ENCODE assay signal across 25 cellular contexts in genomic region chr21:43988506-43989230, GRCh38. TPM values are rescaled to one million over a fixed set of nuclear protein-coding genes. Genes with fewer than 3 reads are reported as not detected.
A peak's percentile ranks its signal among the peaks of the same experiment; 100 is the strongest.
DNase-seq lines count a peak whose midpoint lies in the region; ATAC-seq, FAIRE-seq and TF ChIP-seq lines count a peak whose summit lies in the region.
"Had no signal": no experiment of that assay in that cellular context is flagged by ENCODE, and none has a peak within 500 bp of the region (broad histone marks: within the 10 kb centered on the region; RNA-seq: fewer than 3 reads in every experiment).

No MANE protein-coding gene starts in this region.

- no peak for TF ChIP-seq RAD21 in K562 (CRISPR knock-in tag; conservative IDR thresholded peaks at IDR 0.05 in 1 of 2, IDR thresholded peaks at IDR 0.05 in 1 of 2)

- in situ Hi-C loops in K562 (cut with MboI), result no loop called here

- CTCF ChIA-PET in K562 (lab: Yijun Ruan, JAX; ENCODE audit: low intra/inter-chr PET ratio), result no interaction called here

- FAIRE-seq in GM12892 (lab: Jason Lieb, UNC) (no peak), K562 (lab: Jason Lieb, UNC) (peak; percentile 44), kidney (lab: Jason Lieb, UNC) (no peak)
- FAIRE-seq: A204.1, D721Med, GM19239 had no signal

- no peak for ATAC-seq in K562

- H3K9ac ChIP-seq in K562 (ENCODE audit: insufficient read depth in 1 of 2, low read depth in 2 of 2, low read length in 2 of 2), result peak overlapping the region in 1 of 2 experiments; percentile 41; a peak in 2 of 4 replicates
- H3K9ac ChIP-seq in kidney (ENCODE audit: low read length in 2 of 2), result no peak overlapping the region
- no peak overlapping the region for H3K9ac ChIP-seq in smooth muscle cell (ENCODE audit: low read depth)

- H4K20me1 ChIP-seq in K562 (replicated peaks; ENCODE audit: control insufficient read depth, insufficient read depth, low read length) (no peaks in the 10 kb centered on the region; the same call in 1 of the 2 replicates), smooth muscle cell (ENCODE audit: low read depth) (no peaks in the 10 kb centered on the region)

- WGBS in K562 (ENCODE audit: insufficient coverage, low coverage, missing lambda C conversion rate), result 51% methylated on average over 23 of the region's 23 CpGs
- WGBS in smooth muscle cell (ENCODE audit: low lambda C conversion rate), result 91% methylated on average over 23 of the region's 23 CpGs

- no peak for TF ChIP-seq EP300 in K562 (IDR thresholded peaks at IDR 0.05; ENCODE audit: low read length)

- POLR2A ChIA-PET in K562 (lab: Yijun Ruan, JAX), result interaction anchor here (0.5 to 1.0 kb wide), 5 partner anchors 13 to 261 kb away, joined by 3 to 5 read pairs (median 3); no protein-coding TSS in a partner anchor

- peaks cover 7 to 20% of the 10 kb centered on the region in 2 experiments for H3K27me3 ChIP-seq in K562 (ENCODE audit: control insufficient read depth in 2 of 2, insufficient read depth in 2 of 2, low read length in 2 of 2)
- H3K27me3 ChIP-seq in smooth muscle cell (ENCODE audit: low read depth), result no peaks in the 10 kb centered on the region

- H3K4me1 ChIP-seq in K562 (replicated peaks in 1 of 2; ENCODE audit: control insufficient read depth in 2 of 2, insufficient read depth in 2 of 2, low read length in 2 of 2) (peaks cover 0 to 47% of the 10 kb centered on the region in 2 experiments; a peak in 3 of 5 replicates), kidney (ENCODE audit: control insufficient read depth in 1 of 2, insufficient read depth in 1 of 2, low read depth in 1 of 2, low read length in 2 of 2) (no peaks in the 10 kb centered on the region), smooth muscle cell (ENCODE audit: low read depth) (no peaks in the 10 kb centered on the region)

- intact Hi-C loops in K562 (cut with micrococcal nuclease), result no loop called here
- intact Hi-C loops in kidney (cut with DNase I), result no loop called here
- intact Hi-C loops in cardiac septum (cut with DNase I), result no loop called here

- no peaks in the 10 kb centered on the region for H3F3A ChIP-seq in smooth muscle cell (ENCODE audit: low read depth)

- H3K4me2 ChIP-seq in K562 (ENCODE audit: insufficient read depth, low read length), result no peak overlapping the region
- H3K4me2 ChIP-seq in smooth muscle cell, result no peak overlapping the region

- H3K27ac ChIP-seq in K562 (ENCODE audit: extremely low read depth, low read depth, low read length) (no peak overlapping the region), kidney (ENCODE audit: low read depth in 2 of 2, low read length in 2 of 2) (no peak overlapping the region), substantia nigra (ENCODE audit: low read depth, low read length, poor library complexity, severe bottlenecking) (peak overlapping the region; percentile 95), smooth muscle cell (ENCODE audit: low read depth) (no peak overlapping the region)
- H3K27ac ChIP-seq: C4-2B, RWPE1 had no signal

- no TSS peak for BruUV-seq in K562 (replicated peaks; lab: Mats Ljungman, UMichigan)

- no peaks in the 10 kb centered on the region for H3K9me1 ChIP-seq in K562 (ENCODE audit: control insufficient read depth, insufficient read depth, low read length)

- H3K79me2 ChIP-seq in K562 (ENCODE audit: control insufficient read depth, insufficient read depth, low read length), result no peaks in the 10 kb centered on the region
- no peaks in the 10 kb centered on the region for H3K79me2 ChIP-seq in smooth muscle cell (ENCODE audit: low read depth)

- H3K9me3 ChIP-seq in K562 (replicated peaks; ENCODE audit: control insufficient read depth, insufficient read depth, low read depth, low read length), result no peaks in the 10 kb centered on the region
- no peaks in the 10 kb centered on the region for H3K9me3 ChIP-seq in kidney (ENCODE audit: control insufficient read depth in 1 of 2, low read length in 2 of 2)
- no peaks in the 10 kb centered on the region for H3K9me3 ChIP-seq in smooth muscle cell (replicated peaks; ENCODE audit: low read depth)

- DNase-seq in GM12892 (ENCODE audit: insufficient read length), result peak; percentile 2
- no peak for DNase-seq in K562 (ENCODE audit: extremely low read depth in 1 of 4, low spot score in 3 of 4)
- peak; percentile 41 for DNase-seq in kidney
- DNase-seq in substantia nigra (lab: John Stamatoyannopoulos, UW), result no peak
- DNase-seq in cardiac septum (ENCODE audit: low spot score), result no peak
- DNase-seq in smooth muscle cell (lab: John Stamatoyannopoulos, UW; ENCODE audit: unreplicated experiment), result no peak
- no peak for DNase-seq in activated CD4-positive, alpha-beta T cell treated with anti-CD3 and anti-CD28 coated beads for 48 hours
- DNase-seq: DMS53; GDM1; HFFc6; KBM-7; NCI-H1105; NCI-H146; NCI-H2029; NCI-H2171; NCI-H345; NCI-H524; NCI-H774; NK-92 treated with Interleukin-12 subunit alpha and Interleukin-12 subunit beta, amount 100 ng/mL, for 24 hours; SIG-M5 had no signal

- TF ChIP-seq POLR2A in GM12892 (IDR thresholded peaks at IDR 0.05; ENCODE audit: low read depth, low read length) (no peak), K562 (conservative IDR thresholded peaks at IDR 0.05) (no peak)

- no peak for TF ChIP-seq CTCF in K562 (IDR thresholded peaks at IDR 0.05 in 2 of 3, conservative IDR thresholded peaks at IDR 0.05 in 1 of 3; ENCODE audit: insufficient read depth in 2 of 3, low read depth in 1 of 3, low read length in 3 of 3)
- no peak for TF ChIP-seq CTCF in kidney (IDR thresholded peaks at IDR 0.05; ENCODE audit: borderline replicate concordance, extremely low read depth, insufficient read depth)
- TF ChIP-seq CTCF in smooth muscle cell (IDR thresholded peaks at IDR 0.05; ENCODE audit: borderline replicate concordance, insufficient read depth, poor library complexity, severe bottlenecking), result no peak

- no peak overlapping the region for H2AFZ ChIP-seq in K562 (ENCODE audit: low read depth, low read length)
- H2AFZ ChIP-seq in smooth muscle cell (ENCODE audit: low read depth), result no peak overlapping the region

- H3K4me3 ChIP-seq in K562 (no peak overlapping the region), kidney (ENCODE audit: low read length in 2 of 2) (no peak overlapping the region), smooth muscle cell (no peak overlapping the region)

- H3K36me3 ChIP-seq in K562 (ENCODE audit: control insufficient read depth, insufficient read depth, low read length) (no peaks in the 10 kb centered on the region), kidney (ENCODE audit: control insufficient read depth in 1 of 2, insufficient read depth in 2 of 2, low read length in 2 of 2) (no peaks in the 10 kb centered on the region), smooth muscle cell (ENCODE audit: low read depth) (no peaks in the 10 kb centered on the region)

TF ChIP-seq in K562, 482 proteins besides CTCF, POLR2A, EP300 and RAD21 (continues in another document):
- TF ChIP-seq ELF2 (CRISPR knock-in tag; IDR thresholded peaks at IDR 0.05) (no peak), SMARCA5 (IDR thresholded peaks at IDR 0.05) (no peak), POLR2G (IDR thresholded peaks at IDR 0.05; ENCODE audit: low read depth, low read length) (0 out of 2 replicates have a peak, but pooled peaks have one; percentile 21), PHF20 (IDR thresholded peaks at IDR 0.05; ENCODE audit: partially characterized antibody) (no peak), ZFPM2 (CRISPR knock-in tag; IDR thresholded peaks at IDR 0.05) (no peak), PRMT5 (CRISPR knock-in tag; IDR thresholded peaks at IDR 0.05) (no peak)

RNA-seq across cellular contexts. Expression of gene TRAPPC10, which starts 23.4 kb away (rescaled TPM):
- polyA plus RNA-seq in GM12892 (2012; ENCODE audit: missing spikeins), result 24.6 TPM
- total RNA-seq in K562 (2011; cell fraction: chromatin; rRNA removed; ENCODE audit: low replicate concordance), result 206 and 248 TPM in 2 replicates
- 84.7 and 101 TPM in 2 replicates for total RNA-seq in K562 (2011; cell fraction: nucleolus; rRNA removed)
- total RNA-seq in K562 (2011; cell fraction: nucleoplasm; rRNA removed), result 136 and 156 TPM in 2 replicates
- 18.6 and 26.0 TPM in 2 replicates for total RNA-seq in K562 (2014; rRNA removed)
- 31.0 and 32.8 TPM in 2 replicates for total RNA-seq in K562 (2014; rRNA removed; fragmentation: Illumina TruSeq; extraction: Trizol)
- 27.3 and 30.0 TPM in 2 replicates for total RNA-seq in K562 (2015; rRNA removed; fragmentation: Illumina TruSeq; extraction: Trizol)
- total RNA-seq in K562 (2021), result 33.8 and 40.5 TPM in 2 replicates
- polyA plus RNA-seq in K562 (2011; rRNA removed), result 24.3 and 25.4 TPM in 2 replicates
- 15.0 and 18.0 TPM in 2 replicates for polyA plus RNA-seq in K562 (2011; cell fraction: cytosol; rRNA removed)
- 90.3 and 102 TPM in 2 replicates for polyA plus RNA-seq in K562 (2011; cell fraction: nucleus; rRNA removed)
- polyA plus RNA-seq in K562 (2012), result 22.2 and 26.6 TPM in 2 replicates
- 27.5 and 28.9 TPM in 2 replicates for polyA plus RNA-seq in K562 (2014; fragmentation: Illumina TruSeq; extraction: Trizol)
- polyA plus RNA-seq in K562 (2014; fragmentation: Nextera tagmentation; extraction: Ambion mirVana), result 1 to 10 TPM; 1.1 to 1.3 TPM
- polyA plus RNA-seq in K562 (2014; rRNA removed), result 20.4 and 21.5 TPM in 2 replicates
- polyA minus RNA-seq in K562 (2011; rRNA and poly(A)+ RNA removed), result 31.9 and 33.4 TPM in 2 replicates
- polyA minus RNA-seq in K562 (2011; cell fraction: cytosol; rRNA and poly(A)+ RNA removed), result 13.8 and 16.4 TPM in 2 replicates
- polyA minus RNA-seq in K562 (2011; cell fraction: nucleus; rRNA and poly(A)+ RNA removed), result 27.6 and 38.5 TPM in 2 replicates
- 48.5 TPM for total RNA-seq in kidney
- 8.8 TPM for polyA plus RNA-seq in kidney (ENCODE audit: insufficient read depth, low read depth, low replicate concordance)
- 22.2 TPM for total RNA-seq in cardiac septum
- 16.9 and 24.6 TPM in 2 replicates for total RNA-seq in smooth muscle cell
- 7.9 and 12.3 TPM in 2 replicates for polyA plus RNA-seq in smooth muscle cell

Comparison
In these comparisons a context has a peak if more than half of its experiments do, and no peak if none do; other contexts are left out.
1. DNase-seq: peak in GM12892 (single experiment) and kidney (single experiment); none in K562 (0 of 4), substantia nigra (0 of 49), cardiac septum (single experiment), smooth muscle cell (single experiment) and activated CD4-positive, alpha-beta T cell treated with anti-CD3 and anti-CD28 coated beads for 48 hours (single experiment).